32 cellular contexts compared by ENCODE assay signal in the genomic region with DNA sequence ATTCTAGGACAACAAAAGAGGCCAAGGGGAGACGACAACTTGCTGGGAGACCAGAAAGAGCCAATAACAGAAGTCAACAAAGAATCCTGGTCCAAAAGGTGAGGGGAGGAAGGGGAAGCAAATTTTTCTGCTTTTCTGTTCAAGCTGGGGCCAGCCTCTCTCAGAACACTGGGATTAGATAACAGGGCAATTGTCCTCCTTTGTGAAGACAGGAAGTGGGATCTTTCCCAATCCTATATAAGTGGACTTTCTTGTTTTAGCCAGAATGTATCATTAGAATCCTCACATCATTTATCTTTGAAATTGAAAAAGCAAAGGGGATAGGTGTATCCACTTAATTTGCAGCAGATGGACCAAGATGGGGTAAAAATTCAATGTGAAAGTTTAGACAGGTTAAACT.
A peak's percentile ranks its signal among the peaks of the same experiment; 100 is the strongest.
DNase-seq lines count a peak whose midpoint lies in the region; ATAC-seq and TF ChIP-seq lines count a peak whose summit lies in the region.
"Had no signal": no experiment of that assay in that cellular context is flagged by ENCODE, and none has a peak within 500 bp of the region (broad histone marks: within the 10 kb centered on the region; RNA-seq: fewer than 3 reads in every experiment).

No MANE protein-coding gene starts in this region.

- H3K36me3 ChIP-seq in SK-N-SH (replicated peaks in 1 of 2; ENCODE audit: control insufficient read depth in 1 of 2, insufficient read depth in 2 of 2, low read length in 1 of 2) (peaks cover 0 to 4% of the 10 kb centered on the region in 2 experiments), neural progenitor cell (no peaks in the 10 kb centered on the region)
- H3K36me3 ChIP-seq: BLaER1, breast epithelium, MG63, ovary, SJSA1, stomach, thyroid gland had no signal

- peak overlapping the region; percentile 24; the same call in 1 of the 2 replicates for H3K9ac ChIP-seq in SK-N-SH
- no peak overlapping the region for H3K9ac ChIP-seq in neural progenitor cell
- H3K9ac ChIP-seq: BLaER1 had no signal

- WGBS in SK-N-SH (ENCODE audit: low lambda C conversion rate) = 93% methylated on average over 1 of the region's 1 CpG

- peak overlapping the region; percentile 49; the same call in 1 of the 2 replicates for H2AFZ ChIP-seq in SK-N-SH (ENCODE audit: low read depth)
- H2AFZ ChIP-seq in neural progenitor cell (replicated peaks) = peak overlapping the region; percentile 78

- peak overlapping the region; percentile 40; the same call in 1 of the 2 replicates for H3K4me2 ChIP-seq in SK-N-SH
- H3K4me2 ChIP-seq in neural progenitor cell = no peak overlapping the region
- H3K4me2 ChIP-seq: BLaER1 had no signal

- no peaks in the 10 kb centered on the region for H3K4me1 Mint-ChIP-seq in neural progenitor cell
- H3K4me1 Mint-ChIP-seq in activated CD8-positive, alpha-beta memory T cell treated with anti-CD3 and anti-CD28 coated beads, Interleukin-2, amount 10 ng/mL, durations not matched to agents 7 days and 5 days = no peaks in the 10 kb centered on the region
- H3K4me1 Mint-ChIP-seq: activated CD4-positive, alpha-beta memory T cell treated with anti-CD3 and anti-CD28 coated beads, Interleukin-2, amount 10 ng/mL, durations not matched to agents 7 days and 5 days; activated naive CD4-positive, alpha-beta T cell treated with anti-CD3 and anti-CD28 coated beads, Interleukin-2, amount 50 U/mL, for 24 hours had no signal

- H3K9me2 ChIP-seq in SK-N-SH = no peaks in the 10 kb centered on the region

- CTCF ChIA-PET in SK-N-SH (lab: Yijun Ruan, JAX) = interaction anchor here (0.6 to 2.8 kb wide), 6 partner anchors 10 to 361 kb away, joined by 3 to 10 read pairs (median 6); no protein-coding TSS in a partner anchor
- CTCF ChIA-PET in activated CD8-positive, alpha-beta memory T cell treated with anti-CD3 and anti-CD28 coated beads, Interleukin-2, amount 10 ng/mL, durations not matched to agents 7 days and 5 days (lab: Charles Lee) = no interaction called here

- DNase-seq in DMS53 (lab: John Stamatoyannopoulos, UW) (peak; percentile 34), HT1080 (ENCODE audit: low read depth) (peak; percentile 32), SK-N-SH (no peak), neural progenitor cell (ENCODE audit: low spot score) (no peak), NCI-H774 (lab: John Stamatoyannopoulos, UW) (no peak), NCI-H2227 treated with DMSO at 0.1 percent for 48 hours (lab: John Stamatoyannopoulos, UW) (no peak)
- no peak for DNase-seq in activated CD8-positive, alpha-beta memory T cell treated with anti-CD3 and anti-CD28 coated beads, Interleukin-2, amount 10 ng/mL, durations not matched to agents 7 days and 5 days
- DNase-seq: activated CD4-positive, alpha-beta memory T cell treated with anti-CD3 and anti-CD28 coated beads, Interleukin-2, amount 10 ng/mL, durations not matched to agents 7 days and 5 days; activated CD4-positive, CD25-positive, alpha-beta regulatory T cell treated with anti-CD3 and anti-CD28 coated beads, Interleukin-2, amount 50 U/mL, for 72 hours; amygdala; Caco-2; DND-41; glutamatergic neuron; GOT3; kidney; MG63; NCI-H2107; NCI-H524; ovary; small intestine; stimulated activated CD4-positive, alpha-beta T cell treated with anti-CD3 and anti-CD28 coated beads, Interleukin-1b, Interleukin-23, amount 100 ng/mL, for 48 hours; stimulated activated CD8-positive, alpha-beta memory T cell treated with anti-CD3 and anti-CD28 coated beads, Interleukin-4, amount 100 ng/mL, for 48 hours; stomach; thyroid gland had no signal

- no peak overlapping the region for H3K27ac Mint-ChIP-seq in neural progenitor cell
- no peak overlapping the region for H3K27ac Mint-ChIP-seq in activated CD8-positive, alpha-beta memory T cell treated with anti-CD3 and anti-CD28 coated beads, Interleukin-2, amount 10 ng/mL, durations not matched to agents 7 days and 5 days
- H3K27ac Mint-ChIP-seq: activated CD4-positive, alpha-beta memory T cell treated with anti-CD3 and anti-CD28 coated beads, Interleukin-2, amount 10 ng/mL, durations not matched to agents 7 days and 5 days; activated naive CD4-positive, alpha-beta T cell treated with anti-CD3 and anti-CD28 coated beads, Interleukin-2, amount 50 U/mL, for 24 hours; activated T-helper 2 cell treated with anti-CD3 and anti-CD28 coated beads, Interferon-gamma antibody, Interleukin-2, Interleukin-4, amounts not matched to agents 10 μg/mL and 5 μg/mL and 100 μg/mL, durations not matched to agents 14 hours and 24 hours and 36 hours; natural killer cell treated with Interleukin-12 subunit alpha and Interleukin-12 subunit beta and Interleukin-15 and Interleukin-18, amount 100 ng/mL, for 72 hours; T-helper 1 cell treated with Interleukin-12 subunit alpha and Interleukin-12 subunit beta and Interleukin-4 antibody, amounts not matched to agents 30 μg/mL and 1 μg/mL, for 36 hours had no signal

- H3K27me3 ChIP-seq in SK-N-SH (ENCODE audit: insufficient read depth) (no peaks in the 10 kb centered on the region), neural progenitor cell (no peaks in the 10 kb centered on the region)
- H3K27me3 ChIP-seq: BLaER1, breast epithelium, MG63, ovary, SJSA1, stomach, thyroid gland had no signal

- no peak overlapping the region for H3K4me3 Mint-ChIP-seq in neural progenitor cell
- H3K4me3 Mint-ChIP-seq in activated CD8-positive, alpha-beta memory T cell treated with anti-CD3 and anti-CD28 coated beads, Interleukin-2, amount 10 ng/mL, durations not matched to agents 7 days and 5 days = no peak overlapping the region
- H3K4me3 Mint-ChIP-seq: activated CD4-positive, alpha-beta memory T cell treated with anti-CD3 and anti-CD28 coated beads, Interleukin-2, amount 10 ng/mL, durations not matched to agents 7 days and 5 days; activated naive CD4-positive, alpha-beta T cell treated with anti-CD3 and anti-CD28 coated beads, Interleukin-2, amount 50 U/mL, for 24 hours; natural killer cell treated with Interleukin-12 subunit alpha and Interleukin-12 subunit beta and Interleukin-15 and Interleukin-18, amount 100 ng/mL, for 72 hours; T-helper 1 cell treated with Interleukin-12 subunit alpha and Interleukin-12 subunit beta and Interleukin-4 antibody, amounts not matched to agents 30 μg/mL and 1 μg/mL, for 36 hours had no signal

- peaks cover 0 to 24% of the 10 kb centered on the region in 2 experiments; a peak in 3 of 4 replicates for H3K4me1 ChIP-seq in SK-N-SH (ENCODE audit: control insufficient read depth in 1 of 2, insufficient read depth in 2 of 2, low read depth in 1 of 2, low read length in 1 of 2)
- H3K4me1 ChIP-seq in neural progenitor cell = peaks cover 7% of the 10 kb centered on the region
- H3K4me1 ChIP-seq: BLaER1, breast epithelium, Caco-2, stomach, thyroid gland had no signal

- TF ChIP-seq RAD21 in SK-N-SH (IDR thresholded peaks at IDR 0.05; ENCODE audit: low read length) = no peak

- no peaks in the 10 kb centered on the region for H4K20me1 ChIP-seq in SK-N-SH (ENCODE audit: insufficient read depth)
- no peaks in the 10 kb centered on the region for H4K20me1 ChIP-seq in neural progenitor cell (ENCODE audit: low read depth)
- H4K20me1 ChIP-seq: BLaER1 had no signal

- H3K36me3 Mint-ChIP-seq in neural progenitor cell = no peaks in the 10 kb centered on the region
- no peaks in the 10 kb centered on the region for H3K36me3 Mint-ChIP-seq in activated CD8-positive, alpha-beta memory T cell treated with anti-CD3 and anti-CD28 coated beads, Interleukin-2, amount 10 ng/mL, durations not matched to agents 7 days and 5 days
- H3K36me3 Mint-ChIP-seq: activated naive CD4-positive, alpha-beta T cell treated with anti-CD3 and anti-CD28 coated beads, Interleukin-2, amount 50 U/mL, for 24 hours; natural killer cell treated with Interleukin-12 subunit alpha and Interleukin-12 subunit beta and Interleukin-15 and Interleukin-18, amount 100 ng/mL, for 72 hours had no signal

- H3K79me2 ChIP-seq in SK-N-SH (ENCODE audit: insufficient read depth) (no peaks in the 10 kb centered on the region), neural progenitor cell (ENCODE audit: low read depth) (no peaks in the 10 kb centered on the region)

- H3K9me3 ChIP-seq in SK-N-SH = no peaks in the 10 kb centered on the region
- H3K9me3 ChIP-seq in neural progenitor cell (ENCODE audit: low read depth) = no peaks in the 10 kb centered on the region
- H3K9me3 ChIP-seq: BLaER1, Caco-2, MG63, ovary, SJSA1, thyroid gland had no signal

- no peak overlapping the region for H3K4me3 ChIP-seq in SK-N-SH (ENCODE audit: low read depth in 2 of 2, low read length in 1 of 2)
- no peak overlapping the region for H3K4me3 ChIP-seq in neural progenitor cell
- H3K4me3 ChIP-seq: BLaER1, breast epithelium, MG63, ovary, SJSA1, stomach, thyroid gland had no signal

- peak overlapping the region in 1 of 2 experiments; percentile 81; a peak in 2 of 4 replicates for H3K27ac ChIP-seq in SK-N-SH (ENCODE audit: low read depth in 2 of 2, low read length in 1 of 2)
- H3K27ac ChIP-seq in neural progenitor cell = no peak overlapping the region
- H3K27ac ChIP-seq: BLaER1, breast epithelium, ovary, SJSA1, stomach, thyroid gland had no signal

- no peak for TF ChIP-seq CTCF in SK-N-SH (IDR thresholded peaks at IDR 0.05)
- no peak for TF ChIP-seq CTCF in neural progenitor cell (IDR thresholded peaks at IDR 0.05)

- no peak for ATAC-seq in HG02840 (IDR thresholded peaks at IDR 0.05; ENCODE audit: low FRiP score, unreplicated experiment)
- ATAC-seq in activated CD8-positive, alpha-beta memory T cell treated with anti-CD3 and anti-CD28 coated beads, Interleukin-2, amount 10 ng/mL, durations not matched to agents 7 days and 5 days = no peak
- ATAC-seq: natural killer cell treated with Interleukin-12 subunit alpha and Interleukin-12 subunit beta and Interleukin-15 and Interleukin-18, amount 100 ng/mL, for 72 hours had no signal

- POLR2A ChIA-PET in SK-N-SH (lab: Yijun Ruan, JAX) = no interaction called here

- peaks cover 8% of the 10 kb centered on the region for H3K27me3 Mint-ChIP-seq in neural progenitor cell (ENCODE audit: insufficient read depth, low read depth)
- H3K27me3 Mint-ChIP-seq in activated CD8-positive, alpha-beta memory T cell treated with anti-CD3 and anti-CD28 coated beads, Interleukin-2, amount 10 ng/mL, durations not matched to agents 7 days and 5 days = peaks cover 2% of the 10 kb centered on the region

- H3F3A ChIP-seq in SK-N-SH (replicated peaks; ENCODE audit: insufficient read depth) = peaks cover 36% of the 10 kb centered on the region
- H3F3A ChIP-seq in neural progenitor cell (ENCODE audit: low read depth) = no peaks in the 10 kb centered on the region

- peaks cover 9% of the 10 kb centered on the region for H3K9me3 Mint-ChIP-seq in neural progenitor cell
- no peaks in the 10 kb centered on the region for H3K9me3 Mint-ChIP-seq in activated CD8-positive, alpha-beta memory T cell treated with anti-CD3 and anti-CD28 coated beads, Interleukin-2, amount 10 ng/mL, durations not matched to agents 7 days and 5 days (ENCODE audit: low read depth)
- H3K9me3 Mint-ChIP-seq: activated CD4-positive, alpha-beta memory T cell treated with anti-CD3 and anti-CD28 coated beads, Interleukin-2, amount 10 ng/mL, durations not matched to agents 7 days and 5 days; activated naive CD4-positive, alpha-beta T cell treated with anti-CD3 and anti-CD28 coated beads, Interleukin-2, amount 50 U/mL, for 24 hours; activated T-helper 2 cell treated with anti-CD3 and anti-CD28 coated beads, Interferon-gamma antibody, Interleukin-2, Interleukin-4, amounts not matched to agents 10 μg/mL and 5 μg/mL and 100 μg/mL, durations not matched to agents 14 hours and 24 hours and 36 hours; natural killer cell treated with Interleukin-12 subunit alpha and Interleukin-12 subunit beta and Interleukin-15 and Interleukin-18, amount 100 ng/mL, for 72 hours; T-helper 1 cell treated with Interleukin-12 subunit alpha and Interleukin-12 subunit beta and Interleukin-4 antibody, amounts not matched to agents 30 μg/mL and 1 μg/mL, for 36 hours had no signal

- no peak for TF ChIP-seq EP300 in SK-N-SH (IDR thresholded peaks at IDR 0.05; ENCODE audit: borderline replicate concordance in 1 of 2, low read depth in 1 of 2, low read length in 1 of 2)

Comparison
In these comparisons a context has a peak if more than half of its experiments do, and no peak if none do; other contexts are left out.
1. DNase-seq: peak in DMS53 (single experiment) and HT1080 (single experiment); none in SK-N-SH (single experiment), neural progenitor cell (single experiment), NCI-H774 (single experiment), NCI-H2227 treated with DMSO at 0.1 percent for 48 hours (single experiment) and activated CD8-positive, alpha-beta memory T cell treated with anti-CD3 and anti-CD28 coated beads, Interleukin-2, amount 10 ng/mL, durations not matched to agents 7 days and 5 days (single experiment).